In genomic region chr3:53252105-53252946, GRCh38 we compare ENCODE assay signal across 10 cellular contexts. TPM values are rescaled to one million over a fixed set of nuclear protein-coding genes. Genes with fewer than 3 reads are reported as not detected.
DNase-seq lines count a peak whose midpoint lies in the region; ATAC-seq, FAIRE-seq and TF ChIP-seq lines count a peak whose summit lies in the region.
"Had no signal": no experiment of that assay in that cellular context is flagged by ENCODE, and none has a peak within 500 bp of the region (broad histone marks: within the 10 kb centered on the region; RNA-seq: fewer than 3 reads in every experiment).

No MANE protein-coding gene starts in this region.

- no peaks in the 10 kb centered on the region for H3K9me3 Mint-ChIP-seq in osteocyte (ENCODE audit: unreplicated experiment)

- TF ChIP-seq RAD21 in H1 (IDR thresholded peaks at IDR 0.05 in 1 of 2, conservative IDR thresholded peaks at IDR 0.05 in 1 of 2; ENCODE audit: low read depth in 2 of 2, low read length in 2 of 2), result no peak

- no peaks in the 10 kb centered on the region for H3K27me3 Mint-ChIP-seq in osteocyte (ENCODE audit: unreplicated experiment)

- no peak overlapping the region for H3K23ac ChIP-seq in H1 (ENCODE audit: insufficient read length)

- peaks cover 14% of the 10 kb centered on the region for H3K36me3 Mint-ChIP-seq in osteocyte (ENCODE audit: unreplicated experiment)

- H3K9me3 ChIP-seq in NT2/D1 (ENCODE audit: insufficient read depth, low read length) (no peaks in the 10 kb centered on the region), H1 (ENCODE audit: insufficient read depth in 2 of 2, low read depth in 1 of 2, low read length in 1 of 2) (no peaks in the 10 kb centered on the region), gastrocnemius medialis (no peaks in the 10 kb centered on the region), BE2C (no peaks in the 10 kb centered on the region)
- H3K9me3 ChIP-seq: tibial artery had no signal

- peak overlapping the region; percentile 67 to 98 for H3K4me2 ChIP-seq in H1 (ENCODE audit: insufficient read depth in 1 of 2, low read depth in 2 of 2, low read length in 2 of 2)

- no peak overlapping the region for H2AFZ ChIP-seq in H1 (ENCODE audit: low read length)

- 20% methylated on average over 10 of the region's 10 CpGs; no CpG with 5 or more reads in 1 of the 2 experiments for WGBS in H1 (ENCODE audit: extremely low coverage in 1 of 2, insufficient coverage in 1 of 2, insufficient read length in 1 of 2, insufficient replicate concordance in 2 of 2, low coverage in 1 of 2, low lambda C conversion rate in 2 of 2, missing lambda C conversion rate in 1 of 2), 2 experiments

- no peak for TF ChIP-seq POLR2A in GM12891 (IDR thresholded peaks at IDR 0.05; ENCODE audit: low read depth, low read length)
- TF ChIP-seq POLR2A in H1 (IDR thresholded peaks at IDR 0.05; ENCODE audit: control extremely low read depth in 1 of 2, low read depth in 2 of 2, low read length in 2 of 2), result no peak
- TF ChIP-seq POLR2A in gastrocnemius medialis (IDR thresholded peaks at IDR 0.05), result no peak

- no peak overlapping the region for H4K5ac ChIP-seq in H1 (ENCODE audit: insufficient read length, low read depth, low read length)

- no peak overlapping the region for H3K4ac ChIP-seq in H1 (replicated peaks; ENCODE audit: insufficient read length, low read depth, low read length)

- H3K4me3 Mint-ChIP-seq in osteocyte (ENCODE audit: unreplicated experiment), result peak overlapping the region; percentile 90

- no peak overlapping the region for H2BK120ac ChIP-seq in H1 (replicated peaks; ENCODE audit: low read depth, low read length)

- no peak overlapping the region for H3K27ac ChIP-seq in H1 (ENCODE audit: low read depth, low read length)
- H3K27ac ChIP-seq in gastrocnemius medialis, result peak overlapping the region in 2 of 4 donors; percentile 15 to 19

- ATAC-seq in HG02973 (IDR thresholded peaks at IDR 0.05; ENCODE audit: unreplicated experiment), result no peak
- no peak for ATAC-seq in gastrocnemius medialis

- H3K79me1 ChIP-seq in H1 (ENCODE audit: low read depth, low read length), result peaks cover 19% of the 10 kb centered on the region

- in situ Hi-C loops in gastrocnemius medialis (cut with MboI; ENCODE audit: low sequenced_read_pairs in 4 of 4), result no loop called here

- peak overlapping the region; percentile 93 for H3K27ac Mint-ChIP-seq in osteocyte (ENCODE audit: unreplicated experiment)

- H2BK5ac ChIP-seq in H1 (ENCODE audit: low read depth, low read length), result peak overlapping the region; percentile 85

- H4K91ac ChIP-seq in H1 (replicated peaks; ENCODE audit: insufficient read length, low read length), result no peak overlapping the region

- H3K18ac ChIP-seq in H1 (ENCODE audit: extremely low read depth, low read length), result peak overlapping the region; percentile 55; the same call in 1 of the 2 replicates

- H2BK12ac ChIP-seq in H1 (ENCODE audit: low read depth, low read length), result no peak overlapping the region

- intact Hi-C loops in gastrocnemius medialis (cut with DNase I; ENCODE audit: low total_unique reads), result no loop called here

- H4K8ac ChIP-seq in H1 (ENCODE audit: extremely low read depth, insufficient read depth, low read length), result no peak overlapping the region

- DNase-seq in GM12891 (ENCODE audit: insufficient read length, low spot score), result no peak
- no peak for DNase-seq in NT2/D1 (ENCODE audit: low read depth, low spot score)
- no peak for DNase-seq in H1 (ENCODE audit: low read depth in 1 of 2, low spot score in 2 of 2)
- DNase-seq in osteocyte (ENCODE audit: extremely low spot score, unreplicated experiment), result no peak
- DNase-seq in NCI-H187 treated with DMSO at 0.1 percent for 48 hours (lab: John Stamatoyannopoulos, UW), result no peak
- DNase-seq in gastrocnemius medialis, result no peak
- DNase-seq in BE2C, result no peak
- DNase-seq: NCI-H2081 treated with DMSO at 0.1 percent for 48 hours had no signal

- peaks cover 69 to 88% of the 10 kb centered on the region in 2 experiments for H3K79me2 ChIP-seq in H1 (ENCODE audit: control insufficient read depth in 1 of 2, insufficient read depth in 2 of 2, low read length in 2 of 2)

- H3K4me1 Mint-ChIP-seq in osteocyte (ENCODE audit: unreplicated experiment), result peaks cover 63% of the 10 kb centered on the region

- POLR2A ChIA-PET in H1 (lab: Charles Lee; ENCODE audit: partially characterized antibody), result interaction anchor here (0.6 to 20.5 kb wide), 8 partner anchors 14 to 1118 kb away, joined by 3 to 449 read pairs (median 7); partner anchors contain the start of gene DCP1A

- no peak overlapping the region for H3K56ac ChIP-seq in H1 (replicated peaks; ENCODE audit: insufficient read length, low read depth, low read length)

- TF ChIP-seq CTCF in H1 (IDR thresholded peaks at IDR 0.05; ENCODE audit: control extremely low read depth in 1 of 3, insufficient read depth in 1 of 3, low read depth in 1 of 3, low read length in 3 of 3) (no peak), osteocyte (IDR thresholded peaks at IDR 0.05) (no peak), gastrocnemius medialis (IDR thresholded peaks at IDR 0.05 in 4 of 5, conservative IDR thresholded peaks at IDR 0.05 in 1 of 5) (no peak), BE2C (IDR thresholded peaks at IDR 0.05; ENCODE audit: low read depth, low read length) (no peak)

- H2AK5ac ChIP-seq in H1 (ENCODE audit: low read depth, low read length), result no peak overlapping the region

- no peaks in the 10 kb centered on the region for H3K27me3 ChIP-seq in NT2/D1 (ENCODE audit: insufficient read depth, insufficient read length)
- H3K27me3 ChIP-seq in H1 (replicated peaks in 1 of 4; ENCODE audit: control insufficient read depth in 3 of 4, extremely low read depth in 1 of 4, insufficient read depth in 3 of 4, low read length in 3 of 4), result no peaks in the 10 kb centered on the region; a peak in 1 of 7 replicates
- H3K27me3 ChIP-seq in gastrocnemius medialis, result no peaks in the 10 kb centered on the region
- no peaks in the 10 kb centered on the region for H3K27me3 ChIP-seq in BE2C
- H3K27me3 ChIP-seq: tibial artery had no signal

- peaks cover 18% of the 10 kb centered on the region for H3K23me2 ChIP-seq in H1 (ENCODE audit: low read depth, low read length)

- peaks cover 65% of the 10 kb centered on the region for H3K36me3 ChIP-seq in NT2/D1 (ENCODE audit: insufficient read depth, insufficient read length, low read length)
- peaks cover 0 to 7% (median 0%) of the 10 kb centered on the region in 4 experiments; a peak in 1 of 8 replicates for H3K36me3 ChIP-seq in H1 (ENCODE audit: control insufficient read depth in 2 of 4, insufficient read depth in 4 of 4, low read length in 3 of 4)
- no peaks in the 10 kb centered on the region for H3K36me3 ChIP-seq in gastrocnemius medialis
- H3K36me3 ChIP-seq in BE2C, result peaks cover 12% of the 10 kb centered on the region
- H3K36me3 ChIP-seq: tibial artery had no signal

- H2BK15ac ChIP-seq in H1 (ENCODE audit: low read length), result no peak overlapping the region

- peak overlapping the region; percentile 91 for H3K4me3 ChIP-seq in NT2/D1 (ENCODE audit: insufficient read length, low read depth)
- H3K4me3 ChIP-seq in H1 (ENCODE audit: extremely low read depth in 1 of 4, insufficient read depth in 2 of 4, low read depth in 3 of 4, low read length in 4 of 4), result peak overlapping the region; percentile 15 to 100 (median 26); a peak in 7 of 8 replicates
- no peak overlapping the region for H3K4me3 ChIP-seq in gastrocnemius medialis
- no peak overlapping the region for H3K4me3 ChIP-seq in BE2C (ENCODE audit: low read depth, low read length)

- H3K4me1 ChIP-seq in NT2/D1 (ENCODE audit: insufficient read depth, insufficient read length) (peaks cover 26% of the 10 kb centered on the region), H1 (replicated peaks in 1 of 4; ENCODE audit: control insufficient read depth in 3 of 4, insufficient read depth in 4 of 4, low read length in 3 of 4) (peaks cover 18 to 37% (median 24%) of the 10 kb centered on the region in 4 experiments), gastrocnemius medialis (peaks cover 34 to 46% of the 10 kb centered on the region in 2 donors), BE2C (no peaks in the 10 kb centered on the region)

- no peak overlapping the region for H3K14ac ChIP-seq in H1 (ENCODE audit: insufficient read length)

- H3K9ac ChIP-seq in NT2/D1 (ENCODE audit: insufficient read length, low read depth) (no peak overlapping the region), H1 (replicated peaks in 1 of 4; ENCODE audit: extremely low read depth in 1 of 4, low read depth in 3 of 4, low read length in 3 of 4) (no peak overlapping the region)

- H4K20me1 ChIP-seq in H1 (replicated peaks in 1 of 2; ENCODE audit: control insufficient read depth in 1 of 2, insufficient read depth in 2 of 2, low read length in 2 of 2), result peaks cover 41 to 48% of the 10 kb centered on the region in 2 experiments

- TF ChIP-seq EP300 in H1 (IDR thresholded peaks at IDR 0.05; ENCODE audit: borderline replicate concordance in 1 of 2, low read depth in 2 of 2, low read length in 2 of 2), result no peak

- CTCF ChIA-PET in H1 (lab: Charles Lee; ENCODE audit: partially characterized antibody), result interaction anchor here (1.4 to 10.6 kb wide), 5 partner anchors 12 to 52 kb away, joined by 3 to 64 read pairs (median 5); no protein-coding TSS in a partner anchor

- no peak overlapping the region for H2BK20ac ChIP-seq in H1 (ENCODE audit: low read length)

- FAIRE-seq in GM12891 (lab: Jason Lieb, UNC) (peak; percentile 76), H1 (lab: Jason Lieb, UNC) (peak; percentile 58)

TF ChIP-seq in GM12891, 5 proteins besides CTCF, POLR2A, EP300 and RAD21 (continues in another document):
- TF ChIP-seq SPI1 (IDR thresholded peaks at IDR 0.05; ENCODE audit: low read depth, low read length), result no peak
- TF ChIP-seq PAX5 (IDR thresholded peaks at IDR 0.05; ENCODE audit: insufficient read depth, low read length, severe bottlenecking), result no peak
- no peak for TF ChIP-seq POLR2AphosphoS5 (IDR thresholded peaks at IDR 0.05; ENCODE audit: low read depth, low read length)

TF ChIP-seq in H1, 55 proteins besides CTCF, POLR2A, EP300 and RAD21 (continues in another document):
- TF ChIP-seq KDM5A (IDR thresholded peaks at IDR 0.05; ENCODE audit: low read length), result no peak
- TF ChIP-seq POLR2AphosphoS5 (IDR thresholded peaks at IDR 0.05; ENCODE audit: low read depth, low read length), result no peak
- 0 out of 2 replicates have a peak, but pooled peaks have one; percentile 24 for TF ChIP-seq TEAD4 (IDR thresholded peaks at IDR 0.05; ENCODE audit: low read depth, low read length)

RNA-seq across cellular contexts. Expression of gene TKT, which starts 3.5 kb away (rescaled TPM):
- 189 TPM for polyA plus RNA-seq in GM12891 (2012; ENCODE audit: low read depth, missing spikeins)
- 975 and 986 TPM in 2 replicates for total RNA-seq in H1 (2021; fragmentation: NEBNext Ultra II Directional; extraction: Animal tissue kit (Norgen Biotek cat#: 25700))
- polyA plus RNA-seq in H1 (2011; rRNA removed), result 418 and 649 TPM in 2 replicates
- 449 TPM for polyA plus RNA-seq in H1 (2011; cell fraction: cytosol; rRNA removed)
- polyA plus RNA-seq in H1 (2011; cell fraction: nucleus; rRNA removed), result 987 TPM
- polyA plus RNA-seq in H1 (2012, experiment 1 of 2), result 570 to 1,148 TPM (median 1,049 TPM) in 4 replicates
- polyA plus RNA-seq in H1 (2012, experiment 2 of 2), result 841 TPM
- polyA plus RNA-seq in H1 (2013, experiment 1 of 2), result 760 TPM
- polyA plus RNA-seq in H1 (2013, experiment 2 of 2), result 785 TPM
- 353 and 390 TPM in 2 replicates for polyA minus RNA-seq in H1 (2011; rRNA and poly(A)+ RNA removed)
- 430 TPM for polyA minus RNA-seq in H1 (2011; cell fraction: cytosol; rRNA and poly(A)+ RNA removed)
- 346 TPM for polyA minus RNA-seq in H1 (2011; cell fraction: nucleus; rRNA and poly(A)+ RNA removed)
- total RNA-seq in osteocyte, result 480 and 494 TPM in 2 replicates
- 10 to 100 TPM; 18.5 to 41.3 (median 23.8) TPM for total RNA-seq in gastrocnemius medialis
- polyA plus RNA-seq in BE2C (2012; ENCODE audit: insufficient read depth, insufficient read length, low read depth), result 198 TPM

Comparison
In these comparisons a context has a peak if more than half of its experiments do, and no peak if none do; other contexts are left out.
1. H3K4me3 ChIP-seq: peak in NT2/D1 (single experiment) and H1 (4 of 4); none in gastrocnemius medialis (0 of 4) and BE2C (single experiment).
2. RNA of gene TKT, which starts 3.5 kb away (total RNA-seq): 975 to 986 TPM in H1 and 480 to 494 TPM in osteocyte; 18.5 to 41.3 TPM in gastrocnemius medialis; every median in the first group is over 10 times any median in the second.